ENCODE assay signal across 24 cellular contexts in genomic region chr20:40232288-40232687, GRCh38.
"Had no signal": no experiment of that assay in that cellular context is flagged by ENCODE, and none has a peak within 500 bp of the region (broad histone marks: within the 10 kb centered on the region; RNA-seq: fewer than 3 reads in every experiment).

No MANE protein-coding gene starts in this region.

- H3K79me2 ChIP-seq: hepatocyte had no signal

- H3K36me3 ChIP-seq: colonic mucosa, left ventricle myocardium inferior, lower lobe of right lung, right atrium auricular region, sigmoid colon, suprapubic skin, thyroid gland, upper lobe of left lung, uterus had no signal

- H3K27me3 ChIP-seq: colonic mucosa, right atrium auricular region, suprapubic skin, thyroid gland, upper lobe of left lung, uterus had no signal

- H3K27ac Mint-ChIP-seq: endodermal cell, nephron had no signal

- H3K9me3 ChIP-seq: colonic mucosa, left ventricle myocardium inferior, lower lobe of right lung, right atrium auricular region, sigmoid colon, suprapubic skin, thyroid gland, upper lobe of left lung, uterus had no signal

- H2AFZ ChIP-seq: hepatocyte had no signal

- DNase-seq: colonic mucosa; dermis blood vessel endothelial cell; effector CD4-positive, alpha-beta T cell; endodermal cell; foreskin keratinocyte; head of caudate nucleus; kidney; left cardiac atrium; left ventricle myocardium inferior; lower lobe of right lung; mesenchymal stem cell; midbrain; occipital lobe; posterior cingulate gyrus; sigmoid colon; stimulated activated naive CD4-positive, alpha-beta T cell treated with Interleukin-2 at 50 U/mL for 16 hours; thyroid gland; upper lobe of left lung; uterus had no signal

- ATAC-seq: foreskin keratinocyte, left cardiac atrium, lower lobe of right lung had no signal

- H3K4me3 Mint-ChIP-seq: endodermal cell, nephron had no signal

- H3K9me3 Mint-ChIP-seq: endodermal cell, nephron had no signal

- H3K4me1 ChIP-seq: colonic mucosa, foreskin keratinocyte, left ventricle myocardium inferior, lower lobe of right lung, right atrium auricular region, sigmoid colon, thyroid gland, upper lobe of left lung, uterus had no signal

- H3K27ac ChIP-seq: colonic mucosa, foreskin keratinocyte, hepatocyte, left ventricle myocardium inferior, lower lobe of right lung, right atrium auricular region, sigmoid colon, skin epidermis, suprapubic skin, thyroid gland, upper lobe of left lung, uterus had no signal

- H3K4me2 ChIP-seq: hepatocyte had no signal

- H3K4me3 ChIP-seq: colonic mucosa, hepatocyte, left ventricle myocardium inferior, lower lobe of right lung, right atrium auricular region, sigmoid colon, skin epidermis, suprapubic skin, thyroid gland, upper lobe of left lung, uterus had no signal
